In genomic region chr4:177391953-177392352, GRCh38 we compare ENCODE assay signal across 1 cellular context.
TF ChIP-seq lines count a peak whose summit lies in the region.

No MANE protein-coding gene starts in this region.

TF ChIP-seq in HepG2, 621 proteins besides CTCF, POLR2A, EP300 and RAD21 (continued from another document and continues in another):
- TF ChIP-seq ZNF318 (CRISPR knock-in tag; IDR thresholded peaks at IDR 0.05) (no peak), SOX13 (IDR thresholded peaks at IDR 0.05) (no peak), SOX13 (CRISPR knock-in tag; conservative IDR thresholded peaks at IDR 0.05 in 1 of 2, IDR thresholded peaks at IDR 0.05 in 1 of 2) (peak in 1 of 2 experiments; percentile 70; a peak in 2 of 4 replicates), ATF4 (CRISPR knock-in tag; IDR thresholded peaks at IDR 0.05) (0 out of 4 replicates have a peak, but pooled peaks of 1 of the 2 experiments have one; percentile 30), ZNF256 (CRISPR knock-in tag; conservative IDR thresholded peaks at IDR 0.05) (no peak), ZNF205 (CRISPR knock-in tag; IDR thresholded peaks at IDR 0.05) (no peak), FOSL2 (CRISPR knock-in tag; IDR thresholded peaks at IDR 0.05) (peak; percentile 77), HNF1A (IDR thresholded peaks at IDR 0.05; ENCODE audit: low read depth) (peak; percentile 15; the same call in 1 of the 2 replicates), HNF1A (CRISPR knock-in tag; IDR thresholded peaks at IDR 0.05; ENCODE audit: borderline replicate concordance) (no peak), DRAP1 (CRISPR knock-in tag; IDR thresholded peaks at IDR 0.05) (no peak), ZGPAT (CRISPR knock-in tag; IDR thresholded peaks at IDR 0.05) (peak; percentile 65), NR2C2 (CRISPR knock-in tag; IDR thresholded peaks at IDR 0.05; ENCODE audit: borderline replicate concordance) (no peak), ZFP82 (CRISPR knock-in tag; IDR thresholded peaks at IDR 0.05; ENCODE audit: borderline replicate concordance) (no peak), SRF (IDR thresholded peaks at IDR 0.05; ENCODE audit: low read depth, low read length) (no peak), NCOR1 (IDR thresholded peaks at IDR 0.05; ENCODE audit: borderline replicate concordance, low read length) (no peak), RFXANK (CRISPR knock-in tag; IDR thresholded peaks at IDR 0.05) (no peak), NFKBIZ (CRISPR knock-in tag; IDR thresholded peaks at IDR 0.05) (no peak), PCBP1 (IDR thresholded peaks at IDR 0.05; ENCODE audit: borderline replicate concordance, low read depth, low read length) (no peak), CSRNP1 (CRISPR knock-in tag; IDR thresholded peaks at IDR 0.05) (no peak), SMARCE1 (IDR thresholded peaks at IDR 0.05; ENCODE audit: borderline replicate concordance) (no peak), ZNF207 (IDR thresholded peaks at IDR 0.05; ENCODE audit: borderline replicate concordance) (no peak), NPAS2 (CRISPR knock-in tag; IDR thresholded peaks at IDR 0.05; ENCODE audit: borderline replicate concordance) (no peak), NCOA2 (CRISPR knock-in tag; IDR thresholded peaks at IDR 0.05) (peak; percentile 27; the same call in 1 of the 2 replicates), MZF1 (CRISPR knock-in tag; IDR thresholded peaks at IDR 0.05; ENCODE audit: borderline replicate concordance) (no peak), MTF2 (CRISPR knock-in tag; IDR thresholded peaks at IDR 0.05; ENCODE audit: borderline replicate concordance) (no peak), MNT (IDR thresholded peaks at IDR 0.05) (peak; percentile 4; the same call in 1 of the 2 replicates), ZSCAN22 (CRISPR knock-in tag; IDR thresholded peaks at IDR 0.05) (no peak), ZNF609 (CRISPR knock-in tag; IDR thresholded peaks at IDR 0.05; ENCODE audit: borderline replicate concordance) (no peak), HNF4A (CRISPR knock-in tag; IDR thresholded peaks at IDR 0.05) (no peak), SP140L (CRISPR knock-in tag; IDR thresholded peaks at IDR 0.05; ENCODE audit: borderline replicate concordance) (no peak), ZNF317 (CRISPR knock-in tag; IDR thresholded peaks at IDR 0.05) (peak; percentile 77), CCDC6 (CRISPR knock-in tag; IDR thresholded peaks at IDR 0.05) (no peak), ZNF263 (CRISPR knock-in tag; IDR thresholded peaks at IDR 0.05) (no peak), MXI1 (IDR thresholded peaks at IDR 0.05; ENCODE audit: borderline replicate concordance, low read depth, low read length) (peak; percentile 58; the same call in 1 of the 3 replicates), ZNF264 (CRISPR knock-in tag; IDR thresholded peaks at IDR 0.05) (peak; percentile 91), MIXL1 (CRISPR knock-in tag; IDR thresholded peaks at IDR 0.05) (0 out of 2 replicates have a peak, but pooled peaks have one; percentile 31)
